ENCODE assay signal across 21 cellular contexts in genomic region chr2:39061280-39061679, GRCh38.
"Had no signal": no experiment of that assay in that cellular context is flagged by ENCODE, and none has a peak within 500 bp of the region (broad histone marks: within the 10 kb centered on the region; RNA-seq: fewer than 3 reads in every experiment).

No MANE protein-coding gene starts in this region.

- ATAC-seq: left ventricle myocardium superior; naive thymus-derived CD8-positive, alpha-beta T cell; stimulated activated effector memory CD8-positive, alpha-beta T cell treated with anti-CD3 and anti-CD28 coated beads, Interleukin-12 subunit alpha, Interleukin-12 subunit beta, amount 100 ng/mL, for 72 hours had no signal

- DNase-seq: activated CD4-positive, alpha-beta memory T cell treated with anti-CD3 and anti-CD28 coated beads, Interleukin-2, amount 10 ng/mL, durations not matched to agents 7 days and 5 days; activated CD4-positive, alpha-beta T cell treated with anti-CD3 and anti-CD28 coated beads for 1 hour; activated gamma-delta T cell; activated T-cell treated with anti-CD3 and anti-CD28 coated beads, Interleukin-2, amount 50 U/mL, for 48 hours; dermis blood vessel endothelial cell; effector memory CD4-positive, alpha-beta T cell; esophagus squamous epithelium; left ventricle myocardium superior; naive thymus-derived CD8-positive, alpha-beta T cell; sigmoid colon; stimulated activated CD4-positive, alpha-beta T cell treated with anti-CD3 and anti-CD28 coated beads, Interleukin-4, amount 100 ng/mL, for 24 hours; substantia nigra; SW 1271; T-helper 2 cell had no signal

- H3K27me3 ChIP-seq: esophagus squamous epithelium, neutrophil, sigmoid colon, tibial nerve had no signal

- H3K9me3 ChIP-seq: esophagus squamous epithelium, neutrophil, sigmoid colon, tibial nerve had no signal

- H3K4me3 ChIP-seq: esophagus squamous epithelium, sigmoid colon, tibial nerve had no signal

- H3K9me3 Mint-ChIP-seq: activated CD4-positive, alpha-beta memory T cell treated with anti-CD3 and anti-CD28 coated beads, Interleukin-2, amount 10 ng/mL, durations not matched to agents 7 days and 5 days; activated naive CD4-positive, alpha-beta T cell treated with anti-CD3 and anti-CD28 coated beads, Interleukin-2, amount 50 U/mL, for 24 hours; naive thymus-derived CD8-positive, alpha-beta T cell; stimulated activated effector memory CD8-positive, alpha-beta T cell treated with anti-CD3 and anti-CD28 coated beads, Interleukin-12 subunit alpha, Interleukin-12 subunit beta, amount 100 ng/mL, for 72 hours had no signal

- H3K27ac ChIP-seq: esophagus squamous epithelium, neutrophil, parathyroid adenoma, sigmoid colon, tibial nerve, VCaP had no signal

- H2AFZ ChIP-seq: parathyroid adenoma had no signal

- H3K9ac ChIP-seq: parathyroid adenoma had no signal

- H3K4me1 ChIP-seq: esophagus squamous epithelium, parathyroid adenoma, tibial nerve had no signal

- H3K36me3 Mint-ChIP-seq: activated naive CD4-positive, alpha-beta T cell treated with anti-CD3 and anti-CD28 coated beads, Interleukin-2, amount 50 U/mL, for 24 hours had no signal

- H3K27me3 Mint-ChIP-seq: activated CD4-positive, alpha-beta memory T cell treated with anti-CD3 and anti-CD28 coated beads, Interleukin-2, amount 10 ng/mL, durations not matched to agents 7 days and 5 days; activated naive CD4-positive, alpha-beta T cell treated with anti-CD3 and anti-CD28 coated beads, Interleukin-2, amount 50 U/mL, for 24 hours; naive thymus-derived CD8-positive, alpha-beta T cell had no signal

- H3K4me3 Mint-ChIP-seq: activated CD4-positive, alpha-beta memory T cell treated with anti-CD3 and anti-CD28 coated beads, Interleukin-2, amount 10 ng/mL, durations not matched to agents 7 days and 5 days; activated naive CD4-positive, alpha-beta T cell treated with anti-CD3 and anti-CD28 coated beads, Interleukin-2, amount 50 U/mL, for 24 hours; naive thymus-derived CD8-positive, alpha-beta T cell; stimulated activated effector memory CD8-positive, alpha-beta T cell treated with anti-CD3 and anti-CD28 coated beads, Interleukin-12 subunit alpha, Interleukin-12 subunit beta, amount 100 ng/mL, for 72 hours had no signal

- H3K27ac Mint-ChIP-seq: activated CD4-positive, alpha-beta memory T cell treated with anti-CD3 and anti-CD28 coated beads, Interleukin-2, amount 10 ng/mL, durations not matched to agents 7 days and 5 days; activated naive CD4-positive, alpha-beta T cell treated with anti-CD3 and anti-CD28 coated beads, Interleukin-2, amount 50 U/mL, for 24 hours had no signal

- FAIRE-seq: urothelium cell line had no signal
